19 cellular contexts compared by ENCODE assay signal in the genomic region with DNA sequence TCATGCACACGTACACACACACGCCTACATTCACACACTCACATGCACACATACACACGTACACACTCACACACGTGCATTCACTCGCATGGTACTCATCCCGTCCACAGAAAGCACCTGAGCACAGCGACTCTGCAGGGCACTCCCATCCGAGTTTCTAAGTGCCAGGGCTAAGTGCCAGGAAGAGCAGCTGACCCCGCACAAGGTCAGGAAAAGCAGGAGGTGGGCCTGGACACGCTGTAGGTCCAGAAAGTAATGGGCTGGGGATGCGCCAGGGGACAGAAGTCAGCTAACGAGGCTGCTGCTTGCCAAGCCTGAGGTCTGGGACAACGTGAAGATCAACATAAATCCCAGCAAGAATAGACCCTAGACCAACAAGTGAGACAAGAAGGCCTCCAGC.
"Had no signal": no experiment of that assay in that cellular context is flagged by ENCODE, and none has a peak within 500 bp of the region (broad histone marks: within the 10 kb centered on the region; RNA-seq: fewer than 3 reads in every experiment).

No MANE protein-coding gene starts in this region.

- H3K9me3 ChIP-seq: thyroid gland, upper lobe of right lung had no signal

- H3K27me3 ChIP-seq: cardiac muscle cell, thyroid gland, upper lobe of right lung had no signal

- H3K4me3 ChIP-seq: cardiac muscle cell, thyroid gland, upper lobe of right lung had no signal

- H3K27ac Mint-ChIP-seq: activated CD4-positive, alpha-beta memory T cell treated with anti-CD3 and anti-CD28 coated beads, Interleukin-2, amount 10 ng/mL, durations not matched to agents 7 days and 5 days; activated CD4-positive, alpha-beta T cell treated with anti-CD3 and anti-CD28 coated beads, Interleukin-2, amount 10 ng/mL, durations not matched to agents 24 days and 14 days; activated CD8-positive, alpha-beta memory T cell treated with anti-CD3 and anti-CD28 coated beads, Interleukin-2, amount 10 ng/mL, durations not matched to agents 7 days and 5 days; activated naive CD8-positive, alpha-beta T cell treated with anti-CD3 and anti-CD28 coated beads, Interleukin-2, amount 50 U/mL, for 24 hours; T-helper 1 cell treated with Interleukin-12 subunit alpha and Interleukin-12 subunit beta and Interleukin-4 antibody, amounts not matched to agents 30 μg/mL and 1 μg/mL, for 36 hours had no signal

- H3K4me1 ChIP-seq: thyroid gland, upper lobe of right lung had no signal

- ATAC-seq: activated CD8-positive, alpha-beta memory T cell treated with anti-CD3 and anti-CD28 coated beads, Interleukin-2, amount 10 ng/mL, durations not matched to agents 7 days and 5 days; activated naive CD8-positive, alpha-beta T cell treated with anti-CD3 and anti-CD28 coated beads, Interleukin-2, amount 50 U/mL, for 24 hours; stimulated activated naive CD8-positive, alpha-beta T cell treated with anti-CD3 and anti-CD28 coated beads, Interleukin-15, Interleukin-2, amounts not matched to agents 100 U/mL and 50 U/mL, for 24 hours; upper lobe of right lung had no signal

- H3K36me3 ChIP-seq: cardiac muscle cell had no signal

- H3K4me3 Mint-ChIP-seq: activated CD4-positive, alpha-beta memory T cell treated with anti-CD3 and anti-CD28 coated beads, Interleukin-2, amount 10 ng/mL, durations not matched to agents 7 days and 5 days; activated CD4-positive, alpha-beta T cell treated with anti-CD3 and anti-CD28 coated beads, Interleukin-2, amount 10 ng/mL, durations not matched to agents 24 days and 14 days; activated CD8-positive, alpha-beta memory T cell treated with anti-CD3 and anti-CD28 coated beads, Interleukin-2, amount 10 ng/mL, durations not matched to agents 7 days and 5 days; activated naive CD8-positive, alpha-beta T cell treated with anti-CD3 and anti-CD28 coated beads, Interleukin-2, amount 50 U/mL, for 24 hours; T-helper 1 cell treated with Interleukin-12 subunit alpha and Interleukin-12 subunit beta and Interleukin-4 antibody, amounts not matched to agents 30 μg/mL and 1 μg/mL, for 36 hours had no signal

- H3K4me1 Mint-ChIP-seq: activated CD8-positive, alpha-beta memory T cell treated with anti-CD3 and anti-CD28 coated beads, Interleukin-2, amount 10 ng/mL, durations not matched to agents 7 days and 5 days had no signal

- H3K27me3 Mint-ChIP-seq: activated CD4-positive, alpha-beta memory T cell treated with anti-CD3 and anti-CD28 coated beads, Interleukin-2, amount 10 ng/mL, durations not matched to agents 7 days and 5 days; activated CD4-positive, alpha-beta T cell treated with anti-CD3 and anti-CD28 coated beads, Interleukin-2, amount 10 ng/mL, durations not matched to agents 24 days and 14 days; activated CD8-positive, alpha-beta memory T cell treated with anti-CD3 and anti-CD28 coated beads, Interleukin-2, amount 10 ng/mL, durations not matched to agents 7 days and 5 days; activated naive CD8-positive, alpha-beta T cell treated with anti-CD3 and anti-CD28 coated beads, Interleukin-2, amount 50 U/mL, for 24 hours had no signal

- H3K9me3 Mint-ChIP-seq: activated CD4-positive, alpha-beta T cell treated with anti-CD3 and anti-CD28 coated beads, Interleukin-2, amount 10 ng/mL, durations not matched to agents 24 days and 14 days had no signal

- H3K27ac ChIP-seq: cardiac muscle cell, thyroid gland, upper lobe of right lung had no signal

- DNase-seq: activated CD4-positive, alpha-beta memory T cell treated with anti-CD3 and anti-CD28 coated beads, Interleukin-2, amount 10 ng/mL, durations not matched to agents 7 days and 5 days; activated CD4-positive, alpha-beta T cell treated with anti-CD3 and anti-CD28 coated beads, Interleukin-2, amount 10 ng/mL, durations not matched to agents 24 days and 14 days; activated CD8-positive, alpha-beta memory T cell treated with anti-CD3 and anti-CD28 coated beads, Interleukin-2, amount 10 ng/mL, durations not matched to agents 7 days and 5 days; activated effector memory CD4-positive, alpha-beta T cell treated with anti-CD3 and anti-CD28 coated beads, Interleukin-2, amount 50 U/mL, for 16 hours; activated naive CD4-positive, alpha-beta T cell treated with anti-CD3 and anti-CD28 coated beads, Interleukin-2, amount 50 U/mL, for 16 hours; activated naive CD8-positive, alpha-beta T cell treated with anti-CD3 and anti-CD28 coated beads, Interleukin-2, amount 50 U/mL, for 24 hours; activated T-cell treated with anti-CD3 and anti-CD28 coated beads for 4 hours; dermis blood vessel endothelial cell; effector CD8-positive, alpha-beta T cell; erythroblast; foreskin fibroblast; retina; stimulated activated CD4-positive, alpha-beta T cell treated with anti-CD3 and anti-CD28 coated beads, Interleukin-4, amount 100 ng/mL, for 24 hours; stimulated activated naive CD8-positive, alpha-beta T cell treated with anti-CD3 and anti-CD28 coated beads, Interleukin-15, Interleukin-2, amounts not matched to agents 100 U/mL and 50 U/mL, for 24 hours; T1000; thyroid gland; upper lobe of right lung had no signal
